ENCODE assay signal across 9 cellular contexts in the genomic region with DNA sequence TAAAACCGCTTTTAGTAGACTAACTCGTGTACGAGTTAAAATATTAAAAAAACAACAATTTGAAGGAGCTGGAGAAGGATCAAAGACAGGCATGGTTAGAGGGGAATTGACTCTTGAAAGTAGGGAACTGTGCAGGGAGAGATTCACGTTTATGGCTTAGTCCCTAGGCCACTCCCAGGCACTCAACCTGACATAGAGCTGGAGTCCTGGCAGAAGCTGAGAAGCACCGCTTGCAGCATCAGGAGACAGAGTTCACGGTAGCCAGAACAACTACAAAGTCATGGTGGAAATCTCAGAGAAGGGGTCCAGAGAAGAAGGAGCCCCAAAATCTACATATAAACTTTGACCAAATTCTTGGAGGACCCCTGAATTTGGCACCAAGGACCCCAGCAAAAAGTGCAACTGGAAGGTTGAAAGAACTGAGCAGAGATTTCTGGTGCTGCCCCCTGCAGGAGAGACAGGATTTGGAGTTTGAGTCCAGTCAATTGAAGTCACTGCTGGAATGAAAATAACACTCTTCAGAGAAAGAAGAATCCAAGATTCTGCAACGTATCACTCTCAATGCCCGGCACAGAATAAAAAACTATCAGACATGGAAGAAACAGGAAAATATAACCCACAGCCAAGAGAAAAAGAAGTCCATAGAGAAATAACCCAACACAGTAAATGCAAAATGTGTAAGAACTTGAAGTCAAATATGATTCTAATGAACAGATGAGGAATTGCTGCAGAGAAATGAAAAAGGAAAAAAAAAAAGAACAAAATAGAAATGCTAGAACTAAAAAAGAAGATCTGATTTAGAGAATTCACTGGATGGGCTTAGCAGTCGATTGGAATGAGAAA.
A peak's percentile ranks its signal among the peaks of the same experiment; 100 is the strongest.
DNase-seq lines count a peak whose midpoint lies in the region; ATAC-seq, FAIRE-seq and TF ChIP-seq lines count a peak whose summit lies in the region.
"Had no signal": no experiment of that assay in that cellular context is flagged by ENCODE, and none has a peak within 500 bp of the region (broad histone marks: within the 10 kb centered on the region; RNA-seq: fewer than 3 reads in every experiment).

No MANE protein-coding gene starts in this region.

- no peak overlapping the region for H3K4me3 ChIP-seq in Caco-2 (ENCODE audit: low read depth, low read length)
- H3K4me3 ChIP-seq in kidney (ENCODE audit: low read length in 2 of 2): peak overlapping the region in 1 of 2 donors; percentile 27

- H3K9me3 ChIP-seq in Caco-2 (no peaks in the 10 kb centered on the region), kidney (ENCODE audit: control insufficient read depth in 1 of 2, low read length in 2 of 2) (no peaks in the 10 kb centered on the region)

- H3K36me3 Mint-ChIP-seq in Caco-2 (ENCODE audit: insufficient read depth, unreplicated experiment): no peaks in the 10 kb centered on the region
- H3K36me3 Mint-ChIP-seq: T-cell had no signal

- H3K4me3 Mint-ChIP-seq in Caco-2 (ENCODE audit: unreplicated experiment): no peak overlapping the region
- H3K4me3 Mint-ChIP-seq: T-cell had no signal

- H3K27ac ChIP-seq in kidney (ENCODE audit: low read depth in 2 of 2, low read length in 2 of 2): no peak overlapping the region

- POLR2A ChIA-PET in Caco-2 (lab: Charles Lee): no interaction called here

- TF ChIP-seq CTCF in Caco-2 (IDR thresholded peaks at IDR 0.05; ENCODE audit: insufficient read depth in 1 of 2, low read depth in 1 of 2, low read length in 1 of 2, severe bottlenecking in 1 of 2, unreplicated experiment in 1 of 2): peak; percentile 68 to 81
- TF ChIP-seq CTCF in kidney (IDR thresholded peaks at IDR 0.05; ENCODE audit: borderline replicate concordance, extremely low read depth, insufficient read depth): peak; percentile 56

- H3K27me3 Mint-ChIP-seq in Caco-2 (ENCODE audit: insufficient read depth, unreplicated experiment): peaks cover 15% of the 10 kb centered on the region

- no TSS peak for BruUV-seq in Caco-2 (replicated peaks; lab: Mats Ljungman, UMichigan)

- intact Hi-C loops in Caco-2 (cut with micrococcal nuclease; ENCODE audit: unreplicated experiment) (loop anchor here (1.0 kb wide), 2 partner anchors 104 to 360 kb away; no protein-coding TSS in a partner anchor), kidney (cut with DNase I) (no loop called here)

- H3K4me1 Mint-ChIP-seq in Caco-2 (ENCODE audit: low read depth, unreplicated experiment): no peaks in the 10 kb centered on the region
- H3K4me1 Mint-ChIP-seq: T-cell had no signal

- no peak for FAIRE-seq in kidney (lab: Jason Lieb, UNC)

- H3K36me3 ChIP-seq in Caco-2 (ENCODE audit: control insufficient read depth, insufficient read depth, low read length) (no peaks in the 10 kb centered on the region), kidney (ENCODE audit: control insufficient read depth in 1 of 2, insufficient read depth in 2 of 2, low read length in 2 of 2) (no peaks in the 10 kb centered on the region)

- no peaks in the 10 kb centered on the region for H3K9me3 Mint-ChIP-seq in Caco-2 (ENCODE audit: unreplicated experiment)

- no peaks in the 10 kb centered on the region for H3K27me3 ChIP-seq in Caco-2 (replicated peaks; ENCODE audit: control insufficient read depth, insufficient read depth, low read length)

- no peak overlapping the region for H3K27ac Mint-ChIP-seq in Caco-2 (ENCODE audit: unreplicated experiment)
- H3K27ac Mint-ChIP-seq: T-cell had no signal

- CTCF ChIA-PET in Caco-2 (lab: Charles Lee): interaction anchor here (0.6 to 1.1 kb wide), 5 partner anchors 45 to 360 kb away, joined by 3 to 7 read pairs (median 4); no protein-coding TSS in a partner anchor

- H3K9ac ChIP-seq in kidney (ENCODE audit: low read length in 2 of 2): no peak overlapping the region

- peak in 1 of 2 experiments; percentile 63 for DNase-seq in Caco-2
- DNase-seq in HK-2 (ENCODE audit: unreplicated experiment): peak; percentile 18
- DNase-seq in activated CD4-positive, alpha-beta T cell treated with anti-CD3 and anti-CD28 coated beads, Interleukin-2, amount 50 U/mL, for 48 hours: peak; percentile 33 to 51
- no peak for DNase-seq in kidney
- DNase-seq in T1000 (lab: John Stamatoyannopoulos, UW): no peak
- DNase-seq in NCI-H2107 treated with DMSO at 0.1 percent for 48 hours (lab: John Stamatoyannopoulos, UW; ENCODE audit: unreplicated experiment): no peak

- no peak for ATAC-seq in GM18861 (IDR thresholded peaks at IDR 0.05; ENCODE audit: unreplicated experiment)
- ATAC-seq in HG03108 (IDR thresholded peaks at IDR 0.05; ENCODE audit: unreplicated experiment): no peak
- ATAC-seq: T-cell had no signal

- H3K4me1 ChIP-seq in Caco-2 (peaks cover 4% of the 10 kb centered on the region; the same call in 1 of the 2 replicates), kidney (ENCODE audit: control insufficient read depth in 1 of 2, insufficient read depth in 1 of 2, low read depth in 1 of 2, low read length in 2 of 2) (no peaks in the 10 kb centered on the region)

Comparison
In these comparisons a context has a peak if more than half of its experiments do, and no peak if none do; other contexts are left out.
1. DNase-seq: peak in HK-2 (single experiment) and activated CD4-positive, alpha-beta T cell treated with anti-CD3 and anti-CD28 coated beads, Interleukin-2, amount 50 U/mL, for 48 hours (2 of 2); none in kidney (single experiment), T1000 (single experiment) and NCI-H2107 treated with DMSO at 0.1 percent for 48 hours (single experiment).